Comparison of ENCODE assay signal across 1 cellular context in the genomic region with DNA sequence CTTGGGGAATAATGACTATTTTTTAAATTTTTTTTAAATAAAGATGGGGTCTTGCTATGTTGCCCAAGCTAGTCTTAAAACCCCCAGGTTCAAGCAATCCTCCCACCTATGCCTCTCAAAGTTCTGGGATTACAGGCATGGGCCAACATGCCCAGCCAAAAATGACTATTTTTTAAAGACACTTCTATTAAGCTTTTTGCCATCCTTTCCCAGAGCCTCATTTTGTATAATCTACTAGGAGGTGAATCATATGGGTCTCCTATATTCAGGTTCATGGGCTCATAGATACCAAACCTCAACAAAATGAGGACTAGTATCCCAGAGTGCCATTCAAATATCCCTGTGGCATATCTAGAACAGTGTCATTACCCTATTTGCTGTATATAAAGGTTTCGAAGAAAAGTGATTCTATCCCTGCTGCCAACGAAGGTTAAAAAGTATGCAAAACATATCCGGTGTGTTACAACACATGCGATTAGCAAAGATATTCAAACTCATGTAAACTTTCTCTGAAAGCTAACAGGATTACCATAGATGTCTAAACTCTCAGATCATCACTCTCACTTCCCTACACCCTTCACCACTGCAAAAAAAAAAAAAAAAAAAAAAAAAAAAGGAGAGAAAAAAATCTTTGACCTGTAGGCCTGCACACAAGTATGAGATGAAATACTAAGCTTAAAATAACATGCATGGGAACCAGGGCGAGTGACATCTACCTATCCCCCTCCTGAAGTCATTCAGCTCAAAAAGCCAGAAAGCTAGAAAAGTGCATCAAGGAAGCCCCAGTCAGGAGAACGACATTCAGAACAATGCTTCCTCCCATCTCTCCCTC.
TF ChIP-seq lines count a peak whose summit lies in the region.

No MANE protein-coding gene starts in this region.

TF ChIP-seq in SK-N-SH, 30 proteins besides CTCF, POLR2A, EP300 and RAD21 (continued from another document):
- TF ChIP-seq, protein P1, sequence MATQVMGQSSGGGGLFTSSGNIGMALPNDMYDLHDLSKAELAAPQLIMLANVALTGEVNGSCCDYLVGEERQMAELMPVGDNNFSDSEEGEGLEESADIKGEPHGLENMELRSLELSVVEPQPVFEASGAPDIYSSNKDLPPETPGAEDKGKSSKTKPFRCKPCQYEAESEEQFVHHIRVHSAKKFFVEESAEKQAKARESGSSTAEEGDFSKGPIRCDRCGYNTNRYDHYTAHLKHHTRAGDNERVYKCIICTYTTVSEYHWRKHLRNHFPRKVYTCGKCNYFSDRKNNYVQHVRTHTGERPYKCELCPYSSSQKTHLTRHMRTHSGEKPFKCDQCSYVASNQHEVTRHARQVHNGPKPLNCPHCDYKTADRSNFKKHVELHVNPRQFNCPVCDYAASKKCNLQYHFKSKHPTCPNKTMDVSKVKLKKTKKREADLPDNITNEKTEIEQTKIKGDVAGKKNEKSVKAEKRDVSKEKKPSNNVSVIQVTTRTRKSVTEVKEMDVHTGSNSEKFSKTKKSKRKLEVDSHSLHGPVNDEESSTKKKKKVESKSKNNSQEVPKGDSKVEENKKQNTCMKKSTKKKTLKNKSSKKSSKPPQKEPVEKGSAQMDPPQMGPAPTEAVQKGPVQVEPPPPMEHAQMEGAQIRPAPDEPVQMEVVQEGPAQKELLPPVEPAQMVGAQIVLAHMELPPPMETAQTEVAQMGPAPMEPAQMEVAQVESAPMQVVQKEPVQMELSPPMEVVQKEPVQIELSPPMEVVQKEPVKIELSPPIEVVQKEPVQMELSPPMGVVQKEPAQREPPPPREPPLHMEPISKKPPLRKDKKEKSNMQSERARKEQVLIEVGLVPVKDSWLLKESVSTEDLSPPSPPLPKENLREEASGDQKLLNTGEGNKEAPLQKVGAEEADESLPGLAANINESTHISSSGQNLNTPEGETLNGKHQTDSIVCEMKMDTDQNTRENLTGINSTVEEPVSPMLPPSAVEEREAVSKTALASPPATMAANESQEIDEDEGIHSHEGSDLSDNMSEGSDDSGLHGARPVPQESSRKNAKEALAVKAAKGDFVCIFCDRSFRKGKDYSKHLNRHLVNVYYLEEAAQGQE (IDR thresholded peaks at IDR 0.05; ENCODE audit: low read depth, low read length), result no peak
- TF ChIP-seq CHD2 (IDR thresholded peaks at IDR 0.05; ENCODE audit: low read length, partially characterized antibody), result no peak
